1 cellular context compared by ENCODE assay signal in genomic region chr11:117328414-117329010, GRCh38.
TF ChIP-seq lines count a peak whose summit lies in the region.

No MANE protein-coding gene starts in this region.

TF ChIP-seq in SK-N-SH treated with all-trans-retinoic acid at 6 μM for 48 hours, 23 proteins besides CTCF, POLR2A, EP300 and RAD21 (continued from another document):
- TF ChIP-seq CSRNP3 (CRISPR knock-in tag; IDR thresholded peaks at IDR 0.05) (no peak), ISL1 (CRISPR knock-in tag; IDR thresholded peaks at IDR 0.05) (no peak), TOX (CRISPR knock-in tag; IDR thresholded peaks at IDR 0.05; ENCODE audit: borderline replicate concordance) (no peak), ARNTL (CRISPR knock-in tag; IDR thresholded peaks at IDR 0.05; ENCODE audit: borderline replicate concordance, low read depth) (no peak), TCF4 (CRISPR knock-in tag; IDR thresholded peaks at IDR 0.05; ENCODE audit: borderline replicate concordance) (no peak)
